22 cellular contexts compared by ENCODE assay signal in the genomic region with DNA sequence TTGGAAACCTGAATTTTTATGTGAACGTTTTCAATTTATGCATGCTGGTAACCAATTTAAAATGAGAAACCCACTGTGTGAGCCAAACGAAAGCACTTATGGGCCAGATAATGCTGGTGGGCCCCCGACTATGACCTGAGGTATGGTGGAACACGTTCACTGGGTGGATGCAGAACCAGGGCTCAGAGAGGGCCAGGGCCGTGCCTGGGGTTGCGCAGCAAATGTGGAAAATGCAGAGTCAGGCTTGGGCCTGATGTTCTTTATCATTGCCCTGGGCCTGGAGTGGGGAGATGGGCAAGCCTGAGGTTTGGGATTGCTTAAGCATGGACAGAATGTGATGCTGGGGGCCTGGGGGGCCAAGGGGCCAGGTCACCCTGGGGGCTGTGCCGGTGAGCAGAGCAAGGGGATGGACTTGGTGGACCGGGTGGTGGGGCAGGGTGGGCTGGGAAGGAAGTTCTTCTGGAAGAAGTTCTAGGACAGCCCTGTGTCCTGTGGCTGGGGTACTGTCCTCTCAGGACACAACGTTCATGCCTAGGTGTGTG. TPM values are rescaled to one million over a fixed set of nuclear protein-coding genes. Genes with fewer than 3 reads are reported as not detected.
A peak's percentile ranks its signal among the peaks of the same experiment; 100 is the strongest.
DNase-seq lines count a peak whose midpoint lies in the region; ATAC-seq, FAIRE-seq and TF ChIP-seq lines count a peak whose summit lies in the region.
"Had no signal": no experiment of that assay in that cellular context is flagged by ENCODE, and none has a peak within 500 bp of the region (broad histone marks: within the 10 kb centered on the region; RNA-seq: fewer than 3 reads in every experiment).

No MANE protein-coding gene starts in this region.

- ATAC-seq in Right ventricle myocardium inferior = no peak
- ATAC-seq in Right ventricle myocardium superior (ENCODE audit: poor library complexity) = no peak
- no peak for ATAC-seq in HG03045 (IDR thresholded peaks at IDR 0.05; ENCODE audit: unreplicated experiment)

- H3K9ac ChIP-seq in kidney (ENCODE audit: low read length in 2 of 2) = no peak overlapping the region
- H3K9ac ChIP-seq: BLaER1 treated with 17β-estradiol and CSF1 and Interleukin-3, amounts not matched to agents 10 nM and 100 nM had no signal

- TF ChIP-seq CTCF in VCaP (conservative IDR thresholded peaks at IDR 0.05) = no peak
- TF ChIP-seq CTCF in kidney (IDR thresholded peaks at IDR 0.05; ENCODE audit: borderline replicate concordance, extremely low read depth, insufficient read depth) = no peak

- no peaks in the 10 kb centered on the region for H3K4me1 ChIP-seq in kidney (ENCODE audit: control insufficient read depth in 1 of 2, insufficient read depth in 1 of 2, low read depth in 1 of 2, low read length in 2 of 2)

- no peaks in the 10 kb centered on the region for H3K36me3 ChIP-seq in kidney (ENCODE audit: control insufficient read depth in 1 of 2, insufficient read depth in 2 of 2, low read length in 2 of 2)
- H3K36me3 ChIP-seq: BLaER1 treated with 17β-estradiol and CSF1 and Interleukin-3, amounts not matched to agents 10 nM and 100 nM had no signal

- no peak overlapping the region for H3K4me3 ChIP-seq in kidney (ENCODE audit: low read length in 2 of 2)
- H3K4me3 ChIP-seq: BLaER1 treated with 17β-estradiol and CSF1 and Interleukin-3, amounts not matched to agents 10 nM and 100 nM had no signal

- peak; percentile 50 for DNase-seq in Right ventricle myocardium inferior (ENCODE audit: missing footprints)
- no peak for DNase-seq in Right ventricle myocardium superior
- peak; percentile 41 for DNase-seq in kidney
- peak; percentile 26 for DNase-seq in posterior vena cava (ENCODE audit: low spot score)
- no peak for DNase-seq in activated T-cell treated with anti-CD3 and anti-CD28 coated beads, Interleukin-2, amount 50 U/mL, for 48 hours
- no peak for DNase-seq in occipital lobe (lab: John Stamatoyannopoulos, UW)
- DNase-seq: AML-193; CD4-positive, alpha-beta T cell; DMS153; DMS79 treated with DMSO at 0.1 percent for 48 hours; EL; HCEC 1CT; HFFc6 had no signal

- H3K9me3 ChIP-seq in kidney (ENCODE audit: control insufficient read depth in 1 of 2, low read length in 2 of 2) = no peaks in the 10 kb centered on the region
- H3K9me3 ChIP-seq: BLaER1 treated with 17β-estradiol and CSF1 and Interleukin-3, amounts not matched to agents 10 nM and 100 nM had no signal

- H3K27ac ChIP-seq in VCaP = peak overlapping the region; percentile 83; the same call in 1 of the 2 replicates
- H3K27ac ChIP-seq in kidney (ENCODE audit: low read depth in 2 of 2, low read length in 2 of 2) = no peak overlapping the region
- H3K27ac ChIP-seq: 22Rv1; BLaER1 treated with 17β-estradiol and CSF1 and Interleukin-3, amounts not matched to agents 10 nM and 100 nM; HL-60 had no signal

- no peak for FAIRE-seq in kidney (lab: Jason Lieb, UNC)
- FAIRE-seq: D721Med, G401.6, GM12891 had no signal

- intact Hi-C loops in Right ventricle myocardium inferior (cut with DNase I) = loop anchor here (5.0 kb wide), 1 partner anchor 50 kb away; no protein-coding TSS in a partner anchor
- intact Hi-C loops in Right ventricle myocardium superior (cut with DNase I) = loop anchor here (5.0 kb wide), 1 partner anchor 70 kb away; no protein-coding TSS in a partner anchor
- intact Hi-C loops in kidney (cut with DNase I) = no loop called here
- intact Hi-C loops in posterior vena cava (cut with DNase I) = no loop called here

RNA-seq across cellular contexts. Expression of a gene that starts 17.9 kb away (rescaled TPM):
- total RNA-seq in Right ventricle myocardium inferior = 81.1 TPM
- total RNA-seq in Right ventricle myocardium superior = 69.7 TPM
- total RNA-seq in kidney = 43.4 TPM
- 3.2 TPM for polyA plus RNA-seq in kidney (ENCODE audit: insufficient read depth, low read depth, low replicate concordance)
- 100 to 1,000 TPM; 283 to 585 TPM for total RNA-seq in posterior vena cava
- 9.4 TPM for total RNA-seq in occipital lobe
- total RNA-seq: H4 had no signal

Comparison
In these comparisons a context has a peak if more than half of its experiments do, and no peak if none do; other contexts are left out.
1. DNase-seq: peak in Right ventricle myocardium inferior (single experiment), kidney (single experiment) and posterior vena cava (single experiment); none in Right ventricle myocardium superior (single experiment), activated T-cell treated with anti-CD3 and anti-CD28 coated beads, Interleukin-2, amount 50 U/mL, for 48 hours (0 of 2) and occipital lobe (single experiment).
2. intact Hi-C loops: an anchor here in Right ventricle myocardium inferior (5.0 kb wide) and Right ventricle myocardium superior (5.0 kb wide); none called in kidney and posterior vena cava.